ENCODE assay signal across 9 cellular contexts in the genomic region with DNA sequence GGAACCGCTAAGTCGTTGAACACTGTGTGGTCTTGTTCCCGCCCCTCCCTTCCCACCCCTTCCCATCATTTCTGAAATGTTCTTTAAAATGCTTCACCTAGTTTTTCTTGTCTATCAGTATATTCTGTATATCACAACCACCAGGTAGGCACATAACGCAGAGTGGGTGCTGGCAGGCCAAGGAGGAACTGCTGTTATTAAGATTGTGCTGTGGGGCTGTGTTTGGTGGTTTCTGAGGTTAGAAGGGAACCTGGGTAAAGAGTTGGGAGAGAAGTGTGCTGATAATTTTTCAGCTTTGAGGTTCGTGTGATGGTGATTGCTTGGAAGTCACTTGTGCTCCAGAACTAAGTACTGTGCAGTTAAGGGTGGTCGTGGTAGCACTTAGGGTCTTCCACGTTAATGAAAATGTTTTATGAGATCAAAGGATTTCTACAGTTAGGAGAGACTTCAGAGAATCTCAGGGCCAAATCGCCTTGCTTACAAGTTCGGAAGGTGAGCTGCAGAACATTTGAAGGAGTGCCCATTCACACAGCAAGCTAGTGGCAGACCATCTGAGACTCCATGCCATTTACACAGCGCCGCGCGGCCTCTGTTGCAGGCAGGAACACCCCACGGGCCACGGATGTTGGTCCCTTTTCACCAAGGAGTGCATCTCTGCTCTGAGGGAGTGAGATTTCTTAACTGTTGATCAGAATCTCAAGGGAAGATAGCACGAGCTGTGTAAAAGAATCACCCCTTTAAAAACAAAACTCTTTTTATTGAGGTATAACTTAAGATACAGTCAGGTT. TPM values are rescaled to one million over a fixed set of nuclear protein-coding genes. Genes with fewer than 3 reads are reported as not detected.
DNase-seq lines count a peak whose midpoint lies in the region; ATAC-seq and TF ChIP-seq lines count a peak whose summit lies in the region.
"Had no signal": no experiment of that assay in that cellular context is flagged by ENCODE, and none has a peak within 500 bp of the region (broad histone marks: within the 10 kb centered on the region; RNA-seq: fewer than 3 reads in every experiment).

No MANE protein-coding gene starts in this region.

- H3K9me3 ChIP-seq in muscle layer of colon (ENCODE audit: low read length): no peaks in the 10 kb centered on the region
- H3K9me3 ChIP-seq: adrenal gland had no signal

- peak overlapping the region; percentile 80 for H3K27ac Mint-ChIP-seq in MCF 10A (ENCODE audit: low read depth, unreplicated experiment)

- peaks cover 33% of the 10 kb centered on the region for H3K36me3 Mint-ChIP-seq in MCF 10A (ENCODE audit: insufficient read depth, unreplicated experiment)

- H3K27me3 Mint-ChIP-seq in MCF 10A (ENCODE audit: insufficient read depth, unreplicated experiment): no peaks in the 10 kb centered on the region

- H3K27me3 ChIP-seq in BJ (ENCODE audit: control insufficient read depth, insufficient read depth, low read length) (no peaks in the 10 kb centered on the region), muscle layer of colon (ENCODE audit: control insufficient read depth in 1 of 2, insufficient read depth in 2 of 2, low read length in 2 of 2) (no peaks in the 10 kb centered on the region)
- H3K27me3 ChIP-seq: adrenal gland had no signal

- H3K4me3 ChIP-seq in BJ (ENCODE audit: low read depth, low read length) (peak overlapping the region; percentile 60), muscle layer of colon (ENCODE audit: low read depth in 1 of 2, low read length in 2 of 2) (peak overlapping the region; percentile 87 to 92)

- ATAC-seq in HG03342 (IDR thresholded peaks at IDR 0.05; ENCODE audit: unreplicated experiment): no peak

- peaks cover 7% of the 10 kb centered on the region for H3K9me3 Mint-ChIP-seq in MCF 10A (ENCODE audit: unreplicated experiment)

- H3K4me3 Mint-ChIP-seq in MCF 10A (ENCODE audit: unreplicated experiment): peak overlapping the region; percentile 82

- H3K27ac ChIP-seq in muscle layer of colon (ENCODE audit: low read depth, low read length): no peak overlapping the region

- no peak for DNase-seq in BJ (ENCODE audit: low read depth)
- DNase-seq in NAMALWA (ENCODE audit: low spot score): peak; percentile 41
- no peak for DNase-seq in MCF 10A (ENCODE audit: unreplicated experiment)
- DNase-seq in putamen (ENCODE audit: low spot score): no peak
- DNase-seq in Ammon's horn (ENCODE audit: low spot score): no peak
- no peak for DNase-seq in NK-92 (lab: John Stamatoyannopoulos, UW; ENCODE audit: unreplicated experiment)

- peak overlapping the region; percentile 67 for H3K9ac ChIP-seq in muscle layer of colon (ENCODE audit: low read length)

- CTCF ChIA-PET in BJ (lab: Yijun Ruan, JAX): interaction anchor here (0.9 kb wide), 1 partner anchor 17 kb away, joined by 3 read pairs; no protein-coding TSS in a partner anchor
- CTCF ChIA-PET in MCF 10A (lab: Yijun Ruan, JAX): interaction anchor here (1.0 to 1.6 kb wide), 2 partner anchors 12 to 168 kb away, joined by 4 read pairs; no protein-coding TSS in a partner anchor

- POLR2A ChIA-PET in BJ (lab: Charles Lee): no interaction called here
- POLR2A ChIA-PET in MCF 10A (lab: Yijun Ruan, JAX): interaction anchor here (0.6 to 1.4 kb wide), 6 partner anchors 9 to 130 kb away, joined by 3 to 6 read pairs (median 4); partner anchors contain the start of gene MNX1

- H3K4me1 Mint-ChIP-seq in MCF 10A (ENCODE audit: insufficient read depth, unreplicated experiment): peaks cover 39% of the 10 kb centered on the region

- TSS peak; percentile 44 for BruUV-seq in MCF 10A (replicated peaks; lab: Mats Ljungman, UMichigan)

- H3K36me3 ChIP-seq in BJ (ENCODE audit: control insufficient read depth, insufficient read depth, low read length) (peaks cover 6% of the 10 kb centered on the region; the same call in 1 of the 2 replicates), muscle layer of colon (ENCODE audit: insufficient read depth, low read length) (no peaks in the 10 kb centered on the region)
- H3K36me3 ChIP-seq: adrenal gland had no signal

- TF ChIP-seq CTCF in BJ (IDR thresholded peaks at IDR 0.05; ENCODE audit: insufficient read depth, low read depth, low read length) (no peak), MCF 10A (IDR thresholded peaks at IDR 0.05; ENCODE audit: unreplicated experiment) (no peak)

- intact Hi-C loops in MCF 10A (cut with micrococcal nuclease): no loop called here

- H3K4me1 ChIP-seq in muscle layer of colon (ENCODE audit: insufficient read depth, low read length): peaks cover 35% of the 10 kb centered on the region

RNA-seq across cellular contexts. Expression of gene UBE3C, which starts 1.6 kb away (rescaled TPM):
- 50.0 and 58.1 TPM in 2 replicates for polyA plus RNA-seq in BJ (2011; rRNA removed)
- 47.7 and 56.3 TPM in 2 replicates for polyA minus RNA-seq in BJ (2011; rRNA and poly(A)+ RNA removed)
- total RNA-seq in MCF 10A (2022): 61.9 and 72.8 TPM in 2 replicates
